In the genomic region with DNA sequence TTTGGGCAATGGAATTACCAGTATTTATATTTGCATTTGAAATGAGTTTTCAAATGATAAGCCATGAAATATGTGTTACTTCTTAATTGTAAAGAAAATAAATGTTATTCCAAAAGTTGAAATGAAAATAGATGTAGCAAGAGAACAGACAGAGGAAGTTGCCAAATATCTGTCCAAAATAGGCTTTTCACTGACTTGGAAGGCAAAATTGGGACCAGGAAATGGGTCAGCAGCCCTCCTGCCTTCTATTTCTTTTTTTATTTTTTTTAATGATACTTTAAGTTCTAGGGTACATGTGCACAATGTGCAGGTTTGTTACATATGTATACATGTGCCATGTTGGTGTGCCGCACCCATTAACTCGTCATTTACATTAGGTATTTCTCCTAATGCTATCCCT, we compare ENCODE assay signal across 10 cellular contexts. TPM values are rescaled to one million over a fixed set of nuclear protein-coding genes. Genes with fewer than 3 reads are reported as not detected.
"Had no signal": no experiment of that assay in that cellular context is flagged by ENCODE, and none has a peak within 500 bp of the region (broad histone marks: within the 10 kb centered on the region; RNA-seq: fewer than 3 reads in every experiment).

No MANE protein-coding gene starts in this region.

RNA-seq across cellular contexts. Expression of a gene that starts 8.1 kb away (rescaled TPM):
- total RNA-seq: activated CD4-positive, alpha-beta memory T cell treated with anti-CD3 and anti-CD28 coated beads for 36 hours; activated CD4-positive, alpha-beta T cell treated with anti-CD3 and anti-CD28 coated beads for 36 hours; activated CD4-positive, alpha-beta T cell treated with anti-CD3 and anti-CD28 coated beads, Interleukin-2, amount 10 ng/mL, durations not matched to agents 24 days and 14 days; activated CD8-positive, alpha-beta memory T cell treated with anti-CD3 and anti-CD28 coated beads for 36 hours; activated CD8-positive, alpha-beta memory T cell treated with anti-CD3 and anti-CD28 coated beads, Interleukin-2, amount 10 ng/mL, durations not matched to agents 7 days and 5 days; activated CD8-positive, alpha-beta T cell treated with anti-CD3 and anti-CD28 coated beads, Interleukin-2, amount 10 ng/mL, durations not matched to agents 7 days and 5 days; activated naive CD4-positive, alpha-beta T cell treated with anti-CD3 and anti-CD28 coated beads for 36 hours; activated naive CD8-positive, alpha-beta T cell treated with anti-CD3 and anti-CD28 coated beads for 36 hours; activated T-helper 1 cell treated with anti-CD3 and anti-CD28 coated beads, Interleukin-12 subunit alpha, Interleukin-12 subunit beta, Interleukin-2, Interleukin-4 antibody, amounts not matched to agents 30 ng/mL and 10 ng/mL and 1 ng/mL, durations not matched to agents 14 hours and 24 hours and 36 hours; activated T-helper 2 cell treated with anti-CD3 and anti-CD28 coated beads, Interferon-gamma antibody, Interleukin-2, Interleukin-4, amounts not matched to agents 10 μg/mL and 5 μg/mL and 100 μg/mL, durations not matched to agents 14 hours and 24 hours and 36 hours had no signal
